15 cellular contexts compared by ENCODE assay signal in the genomic region with DNA sequence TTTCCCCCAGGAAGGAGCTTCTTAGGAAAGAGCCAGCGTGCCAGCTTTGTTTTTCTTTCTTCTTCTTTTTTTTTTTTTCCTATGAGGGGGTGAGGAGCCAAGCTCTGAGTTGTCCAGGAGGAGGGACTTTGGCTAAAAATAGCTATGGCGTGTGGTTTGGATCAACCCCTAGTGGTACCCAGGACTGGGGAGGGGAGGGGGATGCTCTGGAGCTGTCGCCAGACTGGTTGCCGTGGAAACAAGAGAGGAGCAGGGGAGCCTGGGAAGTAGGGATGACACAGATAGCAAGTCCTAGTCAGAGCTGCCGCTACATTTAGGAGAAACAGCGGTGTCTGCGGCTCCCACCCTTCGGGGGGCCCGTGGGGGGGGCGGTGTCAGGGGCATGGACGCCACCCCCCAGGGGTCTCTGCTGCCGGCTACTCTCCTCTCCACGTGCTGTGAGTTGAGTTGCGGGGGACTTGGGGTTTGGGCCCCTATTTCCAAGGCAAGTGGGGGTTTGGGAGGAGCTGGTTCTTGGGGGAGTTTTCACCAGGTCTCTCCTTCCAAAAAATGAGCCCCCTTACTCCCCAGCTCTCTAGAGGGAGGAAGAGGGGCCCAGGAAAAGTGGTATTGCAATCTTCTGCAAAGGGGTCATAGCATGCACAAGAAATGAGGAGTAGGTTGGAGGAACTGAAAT. TPM values are rescaled to one million over a fixed set of nuclear protein-coding genes. Genes with fewer than 3 reads are reported as not detected.
DNase-seq lines count a peak whose midpoint lies in the region; ATAC-seq and TF ChIP-seq lines count a peak whose summit lies in the region.
"Had no signal": no experiment of that assay in that cellular context is flagged by ENCODE, and none has a peak within 500 bp of the region (broad histone marks: within the 10 kb centered on the region; RNA-seq: fewer than 3 reads in every experiment).

A gene (plus strand): TSS at position 278 of the 676 bp plus-strand sequence. CDS start 2,493 bp downstream, outside the sequence.

- no peaks in the 10 kb centered on the region for H4K20me1 ChIP-seq in SK-N-SH (ENCODE audit: insufficient read depth)

- H3K36me3 ChIP-seq in SK-N-SH (replicated peaks in 1 of 2; ENCODE audit: control insufficient read depth in 1 of 2, insufficient read depth in 2 of 2, low read length in 1 of 2) (no peaks in the 10 kb centered on the region), spleen (no peaks in the 10 kb centered on the region)

- TF ChIP-seq RAD21 in SK-N-SH (IDR thresholded peaks at IDR 0.05; ENCODE audit: low read length) = no peak

- 11% methylated on average over 8 of the region's 14 CpGs for WGBS in SK-N-SH (ENCODE audit: low lambda C conversion rate)
- WGBS in spleen, 5 donors = 19 to 43% (median 22%) methylated on average over 13 to 14 of the region's 14 CpGs

- CTCF ChIA-PET in SK-N-SH (lab: Yijun Ruan, JAX) = interaction anchor here (0.7 to 14.2 kb wide), 16 partner anchors 14 to 210 kb away, joined by 3 to 163 read pairs (median 6); a partner anchor contains a TSS

- TF ChIP-seq CTCF in SK-N-SH (IDR thresholded peaks at IDR 0.05) = no peak
- TF ChIP-seq CTCF in spleen (IDR thresholded peaks at IDR 0.05 in 8 of 11, conservative IDR thresholded peaks at IDR 0.05 in 3 of 11) = no peak

- intact Hi-C loops in head of caudate nucleus (cut with DNase I) (loop anchor here (2.0 kb wide), 1 partner anchor 35 kb away; no protein-coding TSS in a partner anchor), spleen (cut with DNase I; ENCODE audit: low total_unique reads) (no loop called here)

- no peaks in the 10 kb centered on the region for H3F3A ChIP-seq in SK-N-SH (replicated peaks; ENCODE audit: insufficient read depth)

- H3K27me3 ChIP-seq in SK-N-SH (ENCODE audit: insufficient read depth) = peaks cover 30% of the 10 kb centered on the region
- H3K27me3 ChIP-seq in spleen (replicated peaks in 1 of 7) = peaks cover 0 to 73% (median 42%) of the 10 kb centered on the region in 7 donors

- no peak for ATAC-seq in GM21381 (IDR thresholded peaks at IDR 0.05; ENCODE audit: unreplicated experiment)
- ATAC-seq in GM18867 (IDR thresholded peaks at IDR 0.05; ENCODE audit: unreplicated experiment) = no peak
- ATAC-seq: effector memory CD8-positive, alpha-beta T cell; naive thymus-derived CD8-positive, alpha-beta T cell had no signal

- H3K9me3 ChIP-seq in SK-N-SH (no peaks in the 10 kb centered on the region), spleen (no peaks in the 10 kb centered on the region)

- no peaks in the 10 kb centered on the region for H3K79me2 ChIP-seq in SK-N-SH (ENCODE audit: insufficient read depth)

- H3K9me2 ChIP-seq in SK-N-SH = no peaks in the 10 kb centered on the region

- H3K27ac ChIP-seq in SK-N-SH (ENCODE audit: low read depth in 2 of 2, low read length in 1 of 2) (no peak within 1 kb of the TSS), spleen (no peak within 1 kb of the TSS)
- H3K27ac ChIP-seq: SK-N-MC had no signal

- TF ChIP-seq POLR2A in spleen (IDR thresholded peaks at IDR 0.05) = no peak

- no peak within 1 kb of the TSS for H3K9ac ChIP-seq in SK-N-SH

- H3K4me2 ChIP-seq in SK-N-SH = peak within 1 kb of the TSS; percentile 21; the same call in 1 of the 2 replicates

- peak; percentile 22 for DNase-seq in NCI-H1092 treated with DMSO at 0.1 percent for 48 hours (lab: John Stamatoyannopoulos, UW)
- DNase-seq in NCI-H1092 (lab: John Stamatoyannopoulos, UW) = no peak
- DNase-seq in SK-N-SH = peak; percentile 94
- peak; percentile 76 to 99 (median 93) for DNase-seq in head of caudate nucleus
- DNase-seq in spleen = peak; percentile 46
- no peak for DNase-seq in H4 (ENCODE audit: low spot score)
- DNase-seq: effector memory CD8-positive, alpha-beta T cell; Kasumi-1; NCI-H774; stimulated activated CD4-positive, alpha-beta T cell treated with anti-CD3 and anti-CD28 coated beads, Interleukin-15, amount 100 ng/mL, for 24 hours had no signal

- peaks cover 0 to 15% of the 10 kb centered on the region in 2 experiments; a peak in 1 of 4 replicates for H3K4me1 ChIP-seq in SK-N-SH (ENCODE audit: control insufficient read depth in 1 of 2, insufficient read depth in 2 of 2, low read depth in 1 of 2, low read length in 1 of 2)
- peaks cover 0 to 17% (median 10%) of the 10 kb centered on the region in 6 donors for H3K4me1 ChIP-seq in spleen

- H3K4me3 ChIP-seq in SK-N-SH (ENCODE audit: low read depth in 2 of 2, low read length in 1 of 2) (peak within 1 kb of the TSS in 1 of 2 experiments; percentile 29; a peak in 1 of 4 replicates), spleen (no peak within 1 kb of the TSS)
- H3K4me3 ChIP-seq: SK-N-MC had no signal

- no peak within 1 kb of the TSS for H2AFZ ChIP-seq in SK-N-SH (ENCODE audit: low read depth)

- POLR2A ChIA-PET in SK-N-SH (lab: Yijun Ruan, JAX) = interaction anchor here (0.6 to 1.3 kb wide), 3 partner anchors 35 to 180 kb away, joined by 3 read pairs; no protein-coding TSS in a partner anchor

- no peak for TF ChIP-seq EP300 in SK-N-SH (IDR thresholded peaks at IDR 0.05; ENCODE audit: borderline replicate concordance in 1 of 2, low read depth in 1 of 2, low read length in 1 of 2)

TF ChIP-seq in SK-N-SH, 30 proteins besides CTCF, POLR2A, EP300 and RAD21:
- TF ChIP-seq MXI1 (IDR thresholded peaks at IDR 0.05; ENCODE audit: low read depth, low read length) = peak; percentile 21; the same call in 1 of the 2 replicates
- no peak for TF ChIP-seq JUND (IDR thresholded peaks at IDR 0.05)

RNA-seq across cellular contexts. Expression of the gene that starts here (rescaled TPM):
- 0.02 and 0.05 TPM in 2 replicates for polyA plus RNA-seq in SK-N-SH (2012; rRNA removed)
- polyA plus RNA-seq in SK-N-SH (2012; cell fraction: cytosol; rRNA removed) = 0.01 and 0.03 TPM in 2 replicates
- polyA plus RNA-seq in SK-N-SH (2012; cell fraction: nucleus; rRNA removed) = 0.01 TPM in 1 of 2 replicates, not detected in the other
- total RNA-seq in spleen = not detected
- not detected for polyA plus RNA-seq in spleen
- total RNA-seq in H4 (2014; rRNA removed; shearing (Covaris generic)) = not detected in 2 replicates
- total RNA-seq: Daoy; naive thymus-derived CD8-positive, alpha-beta T cell had no signal

Comparison
In these comparisons a context has a peak if more than half of its experiments do, and no peak if none do; other contexts are left out.
1. DNase-seq: peak in NCI-H1092 treated with DMSO at 0.1 percent for 48 hours (single experiment) and head of caudate nucleus (42 of 42); none in NCI-H1092 (single experiment) and H4 (single experiment).
2. Peak in DNase-seq and H3K4me2 ChIP-seq in SK-N-SH; RNA of the gene not detected or under 1 TPM.
3. Peak in DNase-seq in spleen; RNA of the gene not detected or under 1 TPM.